ENCODE assay signal across 8 cellular contexts in the genomic region with DNA sequence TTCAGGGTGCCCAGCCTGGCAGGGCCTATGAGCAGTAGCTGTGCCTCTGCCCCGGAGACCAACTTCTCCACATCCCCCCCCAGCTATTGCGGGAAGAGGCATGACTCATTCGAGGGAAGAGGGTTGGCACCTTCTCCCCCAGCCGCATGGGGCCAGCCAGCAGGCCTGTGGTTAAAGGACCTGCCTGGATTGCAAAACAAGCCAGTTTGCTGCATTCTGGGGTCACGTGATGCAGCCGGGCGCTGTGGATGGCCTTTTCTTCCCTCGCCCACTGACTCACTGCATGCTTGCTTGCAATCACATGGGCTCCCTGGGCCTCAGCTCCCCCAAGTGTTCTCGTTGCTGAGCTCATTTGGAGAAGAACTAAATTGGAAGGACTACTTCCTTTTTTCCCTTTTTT.
DNase-seq lines count a peak whose midpoint lies in the region; ATAC-seq and TF ChIP-seq lines count a peak whose summit lies in the region.

No MANE protein-coding gene starts in this region.

- peaks cover 50% of the 10 kb centered on the region for H3K27me3 Mint-ChIP-seq in Calu3 (ENCODE audit: unreplicated experiment)
- peaks cover 3% of the 10 kb centered on the region for H3K27me3 Mint-ChIP-seq in activated T-cell treated with anti-CD3 and anti-CD28 coated beads, Interleukin-2, amount 50 U/mL, for 24 hours

- no peaks in the 10 kb centered on the region for H3K9me3 Mint-ChIP-seq in Calu3 (ENCODE audit: low read depth, unreplicated experiment)
- no peaks in the 10 kb centered on the region for H3K9me3 Mint-ChIP-seq in activated T-cell treated with anti-CD3 and anti-CD28 coated beads, Interleukin-2, amount 50 U/mL, for 24 hours

- DNase-seq in Calu3, result peak; percentile 94
- DNase-seq in NOMO-1 (lab: John Stamatoyannopoulos, UW; ENCODE audit: unreplicated experiment in 2 of 2), result peak; percentile 98 to 99
- peak; percentile 95 to 99 for DNase-seq in cardiac fibroblast (ENCODE audit: low read depth in 2 of 2)
- DNase-seq in left lobe of liver (ENCODE audit: low spot score), result peak; percentile 90
- DNase-seq in suprapubic skin (ENCODE audit: low spot score in 2 of 2), result peak; percentile 98
- no peak for DNase-seq in GM19240 (ENCODE audit: insufficient read length, low spot score)
- no peak for DNase-seq in activated T-cell treated with anti-CD3 and anti-CD28 coated beads, Interleukin-2, amount 50 U/mL, for 24 hours

- peak overlapping the region; percentile 7 for H3K27ac ChIP-seq in suprapubic skin

- H3K4me3 ChIP-seq in cardiac fibroblast (replicated peaks in 1 of 2; ENCODE audit: low read depth in 2 of 2, low read length in 2 of 2), result no peak overlapping the region
- no peak overlapping the region for H3K4me3 ChIP-seq in suprapubic skin

- CTCF ChIA-PET in Calu3 (lab: Charles Lee), result interaction anchor here (1.3 kb wide), 2 partner anchors 57 to 236 kb away, joined by 3 read pairs; no protein-coding TSS in a partner anchor

- ATAC-seq in left lobe of liver (peak; percentile 80), HG02798 (IDR thresholded peaks at IDR 0.05; ENCODE audit: poor library complexity, unreplicated experiment) (no peak)

- WGBS in suprapubic skin, result 24% methylated on average over 9 of the region's 9 CpGs

- no peak overlapping the region for H3K4me3 Mint-ChIP-seq in Calu3 (ENCODE audit: low read depth, unreplicated experiment)
- no peak overlapping the region for H3K4me3 Mint-ChIP-seq in activated T-cell treated with anti-CD3 and anti-CD28 coated beads, Interleukin-2, amount 50 U/mL, for 24 hours

- H3K27ac Mint-ChIP-seq in Calu3 (ENCODE audit: unreplicated experiment), result no peak overlapping the region
- H3K27ac Mint-ChIP-seq in activated T-cell treated with anti-CD3 and anti-CD28 coated beads, Interleukin-2, amount 50 U/mL, for 24 hours, result no peak overlapping the region

- peaks cover 24% of the 10 kb centered on the region for H3K4me1 ChIP-seq in suprapubic skin

- TF ChIP-seq CTCF in Calu3 (IDR thresholded peaks at IDR 0.05; ENCODE audit: unreplicated experiment), result no peak
- TF ChIP-seq CTCF in cardiac fibroblast (IDR thresholded peaks at IDR 0.05; ENCODE audit: low read depth, low read length), result no peak
- TF ChIP-seq CTCF in suprapubic skin (IDR thresholded peaks at IDR 0.05), result no peak

- H3K36me3 Mint-ChIP-seq in Calu3 (ENCODE audit: insufficient read depth, unreplicated experiment), result peaks cover 8% of the 10 kb centered on the region
- H3K36me3 Mint-ChIP-seq in activated T-cell treated with anti-CD3 and anti-CD28 coated beads, Interleukin-2, amount 50 U/mL, for 24 hours (ENCODE audit: low read depth), result no peaks in the 10 kb centered on the region

- no peak for TF ChIP-seq POLR2A in suprapubic skin (IDR thresholded peaks at IDR 0.05)

- H3K9me3 ChIP-seq in suprapubic skin, result no peaks in the 10 kb centered on the region

- intact Hi-C loops in Calu3 (cut with micrococcal nuclease; ENCODE audit: unreplicated experiment), result no loop called here

- H3K4me1 Mint-ChIP-seq in Calu3 (ENCODE audit: low read depth, unreplicated experiment), result no peaks in the 10 kb centered on the region
- no peaks in the 10 kb centered on the region for H3K4me1 Mint-ChIP-seq in activated T-cell treated with anti-CD3 and anti-CD28 coated beads, Interleukin-2, amount 50 U/mL, for 24 hours (ENCODE audit: low read depth)

- TF ChIP-seq EP300 in suprapubic skin (IDR thresholded peaks at IDR 0.05), result no peak

- BruUV-seq in Calu3 (replicated peaks; lab: Mats Ljungman, UMichigan), result no TSS peak

- H3K27me3 ChIP-seq in suprapubic skin, result no peaks in the 10 kb centered on the region

- no peaks in the 10 kb centered on the region for H3K36me3 ChIP-seq in suprapubic skin

Comparison
In these comparisons a context has a peak if more than half of its experiments do, and no peak if none do; other contexts are left out.
1. DNase-seq: peak in Calu3 (single experiment), NOMO-1 (2 of 2), cardiac fibroblast (2 of 2), left lobe of liver (single experiment) and suprapubic skin (2 of 2); none in GM19240 (single experiment) and activated T-cell treated with anti-CD3 and anti-CD28 coated beads, Interleukin-2, amount 50 U/mL, for 24 hours (single experiment).